In genomic region chr2:85655961-85656403, GRCh38 we compare ENCODE assay signal across 19 cellular contexts. TPM values are rescaled to one million over a fixed set of nuclear protein-coding genes. Genes with fewer than 3 reads are reported as not detected.
DNase-seq lines count a peak whose midpoint lies in the region; ATAC-seq and TF ChIP-seq lines count a peak whose summit lies in the region.
"Had no signal": no experiment of that assay in that cellular context is flagged by ENCODE, and none has a peak within 500 bp of the region (broad histone marks: within the 10 kb centered on the region; RNA-seq: fewer than 3 reads in every experiment).

No MANE protein-coding gene starts in this region.

- no peak for TF ChIP-seq CTCF in left lung (IDR thresholded peaks at IDR 0.05)

- peak overlapping the region in 1 of 2 donors; percentile 20 for H3K27ac ChIP-seq in left lung

- H3K9me3 ChIP-seq in left lung, result no peaks in the 10 kb centered on the region
- H3K9me3 ChIP-seq: Caco-2 had no signal

- intact Hi-C loops in left lung (cut with DNase I), result no loop called here

- no peak overlapping the region for H3K4me3 ChIP-seq in left lung
- H3K4me3 ChIP-seq: coronary artery had no signal

- H3K4me1 Mint-ChIP-seq in activated T-helper 17 cell treated with anti-CD3 and anti-CD28 coated beads, Interleukin-2, amount 50 U/mL, for 72 hours, result no peaks in the 10 kb centered on the region
- H3K4me1 Mint-ChIP-seq: stimulated activated naive B cell treated with anti-CD40 and anti-IgM and Interleukin-4, amounts not matched to agents 10 μg/mL and 1 μg/mL and 100 μg/mL, for 72 hours had no signal

- H3K36me3 Mint-ChIP-seq in activated T-helper 17 cell treated with anti-CD3 and anti-CD28 coated beads, Interleukin-2, amount 50 U/mL, for 72 hours (ENCODE audit: low read depth), result peaks cover 68% of the 10 kb centered on the region

- H3K36me3 ChIP-seq in left lung, result peaks cover 0 to 54% of the 10 kb centered on the region in 2 donors

- peak overlapping the region; percentile 1 for H3K27ac Mint-ChIP-seq in activated T-helper 17 cell treated with anti-CD3 and anti-CD28 coated beads, Interleukin-2, amount 50 U/mL, for 72 hours
- H3K27ac Mint-ChIP-seq: stimulated activated naive B cell treated with anti-CD40 and anti-IgM and Interleukin-4, amounts not matched to agents 10 μg/mL and 1 μg/mL and 100 μg/mL, for 72 hours had no signal

- H3K4me3 Mint-ChIP-seq in activated T-helper 17 cell treated with anti-CD3 and anti-CD28 coated beads, Interleukin-2, amount 50 U/mL, for 72 hours, result no peak overlapping the region
- H3K4me3 Mint-ChIP-seq: stimulated activated naive B cell treated with anti-CD40 and anti-IgM and Interleukin-4, amounts not matched to agents 10 μg/mL and 1 μg/mL and 100 μg/mL, for 72 hours had no signal

- H3K4me1 ChIP-seq in left lung, result peaks cover 10 to 14% of the 10 kb centered on the region in 2 donors
- H3K4me1 ChIP-seq: Caco-2 had no signal

- peak; percentile 90 for DNase-seq in AG08395 (ENCODE audit: low spot score)
- DNase-seq in HCEC 1CT, result peak; percentile 62
- DNase-seq in kidney tubule cell (ENCODE audit: low spot score), result peak; percentile 82
- no peak for DNase-seq in HuH-7.5 (ENCODE audit: low spot score)
- no peak for DNase-seq in SIG-M5 (lab: John Stamatoyannopoulos, UW)
- no peak for DNase-seq in left lung
- DNase-seq: activated CD8-positive, alpha-beta memory T cell treated with anti-CD3 and anti-CD28 coated beads for 24 hours; Caco-2; hippocampal formation; left colon; NCI-H1930; small intestine; stimulated activated naive B cell treated with anti-CD40 and anti-IgM and Interleukin-4, amounts not matched to agents 10 μg/mL and 1 μg/mL and 100 μg/mL, for 72 hours; trophoblast cell had no signal

- H3K27me3 ChIP-seq in left lung, result no peaks in the 10 kb centered on the region

- no peak for ATAC-seq in activated T-helper 17 cell treated with anti-CD3 and anti-CD28 coated beads, Interleukin-2, amount 50 U/mL, for 72 hours (replicated peaks)
- no peak for ATAC-seq in HG02870 (IDR thresholded peaks at IDR 0.05; ENCODE audit: unreplicated experiment)
- ATAC-seq in left lung, result no peak
- ATAC-seq: left colon; stimulated activated naive B cell treated with anti-CD40 and anti-IgM and Interleukin-4, amounts not matched to agents 10 μg/mL and 1 μg/mL and 100 μg/mL, for 72 hours had no signal

- no peaks in the 10 kb centered on the region for H3K9me3 Mint-ChIP-seq in activated T-helper 17 cell treated with anti-CD3 and anti-CD28 coated beads, Interleukin-2, amount 50 U/mL, for 72 hours
- H3K9me3 Mint-ChIP-seq: stimulated activated naive B cell treated with anti-CD40 and anti-IgM and Interleukin-4, amounts not matched to agents 10 μg/mL and 1 μg/mL and 100 μg/mL, for 72 hours had no signal

- H3K27me3 Mint-ChIP-seq in activated T-helper 17 cell treated with anti-CD3 and anti-CD28 coated beads, Interleukin-2, amount 50 U/mL, for 72 hours, result no peaks in the 10 kb centered on the region
- H3K27me3 Mint-ChIP-seq: stimulated activated naive B cell treated with anti-CD40 and anti-IgM and Interleukin-4, amounts not matched to agents 10 μg/mL and 1 μg/mL and 100 μg/mL, for 72 hours had no signal

RNA-seq across cellular contexts. Expression of gene SFTPB, which starts 12.0 kb away (rescaled TPM):
- not detected for total RNA-seq in activated T-helper 17 cell treated with anti-CD3 and anti-CD28 coated beads, Interleukin-2, amount 50 U/mL, for 72 hours
- total RNA-seq in left lung, result over 10,000 TPM; 11,570 to 18,328 TPM
- total RNA-seq: Caco-2, left colon, NCI-H460 had no signal

RNA-seq across cellular contexts. Expression of gene GNLY, which starts 38.2 kb away (rescaled TPM):
- 10 to 100 TPM; 10.6 to 32.4 TPM for total RNA-seq in activated T-helper 17 cell treated with anti-CD3 and anti-CD28 coated beads, Interleukin-2, amount 50 U/mL, for 72 hours
- total RNA-seq in left lung, result 10 to 100 TPM in 1 of 2 donors, 1 to 10 TPM in 1; 9.2 to 10.5 TPM
- total RNA-seq: Caco-2, MCF 10A, NCI-H460 had no signal

RNA-seq across cellular contexts. Expression of gene USP39, which starts 40.0 kb away (rescaled TPM):
- total RNA-seq in activated T-helper 17 cell treated with anti-CD3 and anti-CD28 coated beads, Interleukin-2, amount 50 U/mL, for 72 hours, result 10 to 100 TPM; 48.8 to 79.2 TPM
- total RNA-seq in left lung, result 10 to 100 TPM; 44.5 to 45.5 TPM

RNA-seq across cellular contexts. Expression of gene C2orf68, which starts 44.1 kb away (rescaled TPM):
- 10 to 100 TPM; 21.6 to 32.5 TPM for total RNA-seq in activated T-helper 17 cell treated with anti-CD3 and anti-CD28 coated beads, Interleukin-2, amount 50 U/mL, for 72 hours
- 10 to 100 TPM; 37.0 to 42.5 TPM for total RNA-seq in left lung

RNA-seq across cellular contexts. Expression of gene TMEM150A, which starts 53.5 kb away (rescaled TPM):
- 1 to 10 TPM; 3.3 to 3.7 TPM for total RNA-seq in activated T-helper 17 cell treated with anti-CD3 and anti-CD28 coated beads, Interleukin-2, amount 50 U/mL, for 72 hours
- 10 to 100 TPM; 28.2 to 39.6 TPM for total RNA-seq in left lung

Comparison
In these comparisons a context has a peak if more than half of its experiments do, and no peak if none do; other contexts are left out.
1. DNase-seq: peak in AG08395 (single experiment), HCEC 1CT (single experiment) and kidney tubule cell (single experiment); none in HuH-7.5 (single experiment), SIG-M5 (single experiment) and left lung (0 of 2).
2. RNA of gene SFTPB, which starts 12.0 kb away (total RNA-seq): 11,570 to 18,328 TPM in left lung; not detected in activated T-helper 17 cell treated with anti-CD3 and anti-CD28 coated beads, Interleukin-2, amount 50 U/mL, for 72 hours; every median in the first group is over 1,000 times any median in the second.